21 cellular contexts compared by ENCODE assay signal in the genomic region with DNA sequence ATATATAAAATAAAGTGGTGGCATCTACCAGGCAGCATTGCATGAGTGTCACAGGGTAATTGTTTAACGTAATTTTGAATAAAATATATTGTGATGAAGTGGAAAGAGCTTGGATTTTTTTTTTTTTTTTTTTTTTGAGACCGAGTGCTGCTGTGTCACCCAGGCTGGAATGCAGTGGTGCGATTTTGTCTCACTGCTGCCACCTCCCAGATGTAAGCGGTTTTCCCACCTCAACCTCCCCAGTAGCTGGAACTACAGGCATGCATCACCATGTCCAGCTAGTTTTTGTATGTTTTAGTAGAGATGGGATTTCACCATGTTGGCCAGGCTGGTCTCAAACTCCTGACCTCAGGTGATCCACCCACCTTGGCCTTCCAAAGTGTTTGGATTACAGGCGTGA.
DNase-seq lines count a peak whose midpoint lies in the region; ATAC-seq and TF ChIP-seq lines count a peak whose summit lies in the region.
"Had no signal": no experiment of that assay in that cellular context is flagged by ENCODE, and none has a peak within 500 bp of the region (broad histone marks: within the 10 kb centered on the region; RNA-seq: fewer than 3 reads in every experiment).

No MANE protein-coding gene starts in this region.

- H2BK15ac ChIP-seq in mesendoderm (replicated peaks; ENCODE audit: low read depth): no peak overlapping the region

- H3K27ac ChIP-seq in HCT116 (ENCODE audit: low read depth, low read length) (no peak overlapping the region), mesendoderm (ENCODE audit: low read depth, low read length) (no peak overlapping the region)
- H3K27ac ChIP-seq: KMS-11, SK-N-MC had no signal

- H3K9ac ChIP-seq in HCT116 (ENCODE audit: low read length) (no peak overlapping the region), mesendoderm (ENCODE audit: low read length) (no peak overlapping the region)
- H3K9ac ChIP-seq: KMS-11 had no signal

- H2AK5ac ChIP-seq in mesendoderm (ENCODE audit: low read length): no peak overlapping the region

- no peak overlapping the region for H3K27ac Mint-ChIP-seq in WTC11
- H3K27ac Mint-ChIP-seq: CD8-positive, alpha-beta memory T cell; HFFc6 had no signal

- POLR2A ChIA-PET in HCT116 (lab: Charles Lee): no interaction called here
- POLR2A ChIA-PET in WTC11 (lab: Charles Lee): interaction anchor here (0.6 kb wide), 1 partner anchor 74 kb away, joined by 3 read pairs; no protein-coding TSS in a partner anchor

- H2AFZ ChIP-seq in HCT116 (ENCODE audit: low read depth, low read length, poor library complexity, severe bottlenecking): no peak overlapping the region

- H3K27me3 ChIP-seq in HCT116 (ENCODE audit: insufficient read depth, low read length): no peaks in the 10 kb centered on the region
- H3K27me3 ChIP-seq in mesendoderm (ENCODE audit: insufficient read depth, low read length, poor library complexity): no peaks in the 10 kb centered on the region

- no peaks in the 10 kb centered on the region for H3K4me1 Mint-ChIP-seq in WTC11
- H3K4me1 Mint-ChIP-seq: CD8-positive, alpha-beta memory T cell had no signal

- no peak overlapping the region for H3K4me3 Mint-ChIP-seq in WTC11
- H3K4me3 Mint-ChIP-seq: CD8-positive, alpha-beta memory T cell; HFFc6 had no signal

- H3K18ac ChIP-seq in mesendoderm (ENCODE audit: low read length): no peak overlapping the region

- no peak overlapping the region for H4K8ac ChIP-seq in mesendoderm (ENCODE audit: low read depth, low read length)

- no peaks in the 10 kb centered on the region for H3K27me3 Mint-ChIP-seq in WTC11 (ENCODE audit: low read depth)
- H3K27me3 Mint-ChIP-seq: CD8-positive, alpha-beta memory T cell had no signal

- intact Hi-C loops in HCT116 (cut with micrococcal nuclease): no loop called here
- intact Hi-C loops in Right ventricle myocardium inferior (cut with DNase I): no loop called here

- TF ChIP-seq CTCF in HCT116 (IDR thresholded peaks at IDR 0.05 in 2 of 3, conservative IDR thresholded peaks at IDR 0.05 in 1 of 3; ENCODE audit: borderline replicate concordance in 1 of 3, insufficient read depth in 1 of 3, low read depth in 2 of 3, low read length in 2 of 3) (0 out of 6 replicates have a peak, but pooled peaks of 1 of the 3 experiments have one; percentile 13), WTC11 (IDR thresholded peaks at IDR 0.05) (no peak)

- H3K79me1 ChIP-seq in mesendoderm (ENCODE audit: low read length): no peaks in the 10 kb centered on the region

- H3K36me3 Mint-ChIP-seq in WTC11: peaks cover 54% of the 10 kb centered on the region

- H3K4me2 ChIP-seq in HCT116 (ENCODE audit: low read length) (no peak overlapping the region), mesendoderm (ENCODE audit: low read length) (no peak overlapping the region)
- H3K4me2 ChIP-seq: KMS-11 had no signal

- ATAC-seq in HCT116: peak; percentile 58; the same call in 1 of the 2 replicates
- peak; percentile 78 for ATAC-seq in WTC11
- no peak for ATAC-seq in Right ventricle myocardium inferior
- ATAC-seq: GM12878 had no signal

- peak; percentile 17 for DNase-seq in ELR (ENCODE audit: low read depth)
- no peak for DNase-seq in HCT116 (ENCODE audit: low read depth, low spot score)
- DNase-seq in WTC11 (ENCODE audit: low spot score): no peak
- peak; percentile 59 for DNase-seq in mesendoderm
- DNase-seq in Right ventricle myocardium inferior (ENCODE audit: missing footprints): no peak
- DNase-seq in NCI-H526 (lab: John Stamatoyannopoulos, UW): no peak
- no peak for DNase-seq in nucleus accumbens (lab: John Stamatoyannopoulos, UW)
- DNase-seq: AML-193; C1 segment of cervical spinal cord; Calu3; CD8-positive, alpha-beta memory T cell; HFFc6; IMR-90; NCI-H1105 treated with DMSO at 0.1 percent for 48 hours; NCI-H2029 treated with DMSO at 0.1 percent for 48 hours; NCI-H2171 treated with DMSO at 0.1 percent for 48 hours; NCI-H524 treated with DMSO at 0.1 percent for 48 hours; SHP77 had no signal

- H3K56ac ChIP-seq in mesendoderm (ENCODE audit: low read length): no peak overlapping the region

- no peak overlapping the region for H3K23ac ChIP-seq in mesendoderm (ENCODE audit: low read length)

- H4K20me1 ChIP-seq in HCT116 (ENCODE audit: insufficient read depth): 0 out of 2 replicates have a peak, but pooled peaks cover 3% of the 10 kb centered on the region

- no TSS peak for BruUV-seq in HCT116 (replicated peaks; lab: Mats Ljungman, UMichigan)

- H3K4me3 ChIP-seq in HCT116 (replicated peaks in 1 of 2; ENCODE audit: low read depth in 1 of 2, low read length in 2 of 2) (no peak overlapping the region), mesendoderm (ENCODE audit: low read length) (no peak overlapping the region)
- H3K4me3 ChIP-seq: GM12878, SK-N-MC had no signal

- WGBS in mesendoderm (ENCODE audit: extremely low coverage, insufficient coverage, low lambda C conversion rate): 100% methylated on average over 1 of the region's 5 CpGs

- H2BK5ac ChIP-seq in mesendoderm (ENCODE audit: low read length): no peak overlapping the region

- CTCF ChIA-PET in HCT116 (lab: Charles Lee) (interaction anchor here (1.2 kb wide), 1 partner anchor 162 kb away, joined by 5 read pairs; no protein-coding TSS in a partner anchor), WTC11 (lab: Charles Lee) (interaction anchor here (0.6 to 1.6 kb wide), 11 partner anchors 9 to 868 kb away, joined by 3 to 9 read pairs (median 5); partner anchors contain the start of gene ZNF292)

- H3K4me1 ChIP-seq in HCT116 (ENCODE audit: control insufficient read depth in 1 of 2, insufficient read depth in 2 of 2, low read length in 2 of 2): no peaks in the 10 kb centered on the region
- no peaks in the 10 kb centered on the region for H3K4me1 ChIP-seq in mesendoderm (ENCODE audit: control insufficient read depth, low read depth, low read length)

- TF ChIP-seq RAD21 in HCT116 (IDR thresholded peaks at IDR 0.05; ENCODE audit: low read depth): no peak

- RAD21 ChIA-PET in HCT116 (lab: Charles Lee; ENCODE audit: low non-redundant PET in 1 of 2, low total read pairs in 2 of 2, uncharacterized antibody in 2 of 2, unreplicated experiment in 2 of 2): no interaction called here

- H2BK120ac ChIP-seq in mesendoderm (ENCODE audit: low read depth, low read length): no peak overlapping the region

- H3K79me2 ChIP-seq in HCT116 (ENCODE audit: insufficient read depth, low read length) (peaks cover 13% of the 10 kb centered on the region; the same call in 1 of the 2 replicates), mesendoderm (ENCODE audit: control insufficient read depth, insufficient read depth, low read length) (no peaks in the 10 kb centered on the region)

- no peaks in the 10 kb centered on the region for H3K9me3 Mint-ChIP-seq in WTC11
- H3K9me3 Mint-ChIP-seq: CD8-positive, alpha-beta memory T cell; HFFc6 had no signal

- no peaks in the 10 kb centered on the region for H3K9me2 ChIP-seq in HCT116 (ENCODE audit: insufficient read depth)

- no peak overlapping the region for H3K4ac ChIP-seq in mesendoderm (ENCODE audit: low read depth, low read length)

- no peaks in the 10 kb centered on the region for H3K9me3 ChIP-seq in HCT116 (ENCODE audit: control insufficient read depth in 1 of 2, insufficient read depth in 1 of 2, low read depth in 1 of 2, low read length in 2 of 2)

- H4K5ac ChIP-seq in mesendoderm (ENCODE audit: low read length): no peak overlapping the region

- H3K36me3 ChIP-seq in HCT116 (ENCODE audit: control insufficient read depth in 1 of 2, insufficient read depth in 2 of 2, low read length in 2 of 2): peaks cover 0 to 4% of the 10 kb centered on the region in 2 experiments; a peak in 3 of 4 replicates
- no peaks in the 10 kb centered on the region for H3K36me3 ChIP-seq in mesendoderm (ENCODE audit: control insufficient read depth, insufficient read depth, low read length)

- no peak for TF ChIP-seq POLR2A in HCT116 (IDR thresholded peaks at IDR 0.05; ENCODE audit: borderline replicate concordance, extremely low read depth, insufficient read depth, insufficient read length)

TF ChIP-seq in HCT116, 20 proteins besides CTCF, POLR2A, EP300 and RAD21 (continues in another document):
- TF ChIP-seq CBX3 (IDR thresholded peaks at IDR 0.05; ENCODE audit: low read depth): no peak
- TF ChIP-seq TCF7L2 (IDR thresholded peaks at IDR 0.05; ENCODE audit: borderline replicate concordance, extremely low read depth, insufficient read depth, insufficient read length): no peak

TF ChIP-seq in WTC11, 78 proteins besides CTCF, POLR2A, EP300 and RAD21 (continues in another document):
- no peak for TF ChIP-seq NR2C2 (CRISPR knock-in tag; IDR thresholded peaks at IDR 0.05)
- no peak for TF ChIP-seq STAT6 (CRISPR knock-in tag; conservative IDR thresholded peaks at IDR 0.05; ENCODE audit: low read depth)
- TF ChIP-seq, protein P1, sequence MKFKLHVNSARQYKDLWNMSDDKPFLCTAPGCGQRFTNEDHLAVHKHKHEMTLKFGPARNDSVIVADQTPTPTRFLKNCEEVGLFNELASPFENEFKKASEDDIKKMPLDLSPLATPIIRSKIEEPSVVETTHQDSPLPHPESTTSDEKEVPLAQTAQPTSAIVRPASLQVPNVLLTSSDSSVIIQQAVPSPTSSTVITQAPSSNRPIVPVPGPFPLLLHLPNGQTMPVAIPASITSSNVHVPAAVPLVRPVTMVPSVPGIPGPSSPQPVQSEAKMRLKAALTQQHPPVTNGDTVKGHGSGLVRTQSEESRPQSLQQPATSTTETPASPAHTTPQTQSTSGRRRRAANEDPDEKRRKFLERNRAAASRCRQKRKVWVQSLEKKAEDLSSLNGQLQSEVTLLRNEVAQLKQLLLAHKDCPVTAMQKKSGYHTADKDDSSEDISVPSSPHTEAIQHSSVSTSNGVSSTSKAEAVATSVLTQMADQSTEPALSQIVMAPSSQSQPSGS (CRISPR knock-in tag; IDR thresholded peaks at IDR 0.05; ENCODE audit: borderline replicate concordance, low read depth): no peak
- no peak for TF ChIP-seq ZNF423 (CRISPR knock-in tag; IDR thresholded peaks at IDR 0.05)
- TF ChIP-seq TEAD4 (CRISPR knock-in tag; IDR thresholded peaks at IDR 0.05): no peak

Comparison
In these comparisons a context has a peak if more than half of its experiments do, and no peak if none do; other contexts are left out.
1. DNase-seq: peak in ELR (single experiment) and mesendoderm (single experiment); none in HCT116 (single experiment), WTC11 (single experiment), Right ventricle myocardium inferior (single experiment), NCI-H526 (0 of 2) and nucleus accumbens (0 of 56).